ENCODE assay signal across 8 cellular contexts in genomic region chr7:124152859-124153692, GRCh38.
DNase-seq lines count a peak whose midpoint lies in the region; ATAC-seq and TF ChIP-seq lines count a peak whose summit lies in the region.

No MANE protein-coding gene starts in this region.

- peaks cover 0 to 5% (median 0%) of the 10 kb centered on the region in 5 donors for H3K9me3 Mint-ChIP-seq in CD8-positive, alpha-beta memory T cell
- no peaks in the 10 kb centered on the region for H3K9me3 Mint-ChIP-seq in activated CD8-positive, alpha-beta T cell treated with anti-CD3 and anti-CD28 coated beads for 36 hours

- intact Hi-C loops in activated CD8-positive, alpha-beta T cell treated with anti-CD3 and anti-CD28 coated beads for 36 hours (cut with micrococcal nuclease) = no loop called here

- no peaks in the 10 kb centered on the region for H3K4me1 Mint-ChIP-seq in CD8-positive, alpha-beta memory T cell
- H3K4me1 Mint-ChIP-seq in activated CD8-positive, alpha-beta T cell treated with anti-CD3 and anti-CD28 coated beads for 36 hours (ENCODE audit: low read depth) = no peaks in the 10 kb centered on the region

- H3K36me3 Mint-ChIP-seq in CD8-positive, alpha-beta memory T cell = no peaks in the 10 kb centered on the region
- H3K36me3 Mint-ChIP-seq in activated CD8-positive, alpha-beta T cell treated with anti-CD3 and anti-CD28 coated beads for 36 hours (ENCODE audit: low read depth) = no peaks in the 10 kb centered on the region

- no peaks in the 10 kb centered on the region for H3K9me3 ChIP-seq in CD8-positive, alpha-beta memory T cell (ENCODE audit: low read length)

- H3K4me1 ChIP-seq in CD8-positive, alpha-beta memory T cell (ENCODE audit: insufficient read depth, low read length) = no peaks in the 10 kb centered on the region

- CTCF ChIA-PET in CD8-positive, alpha-beta memory T cell (lab: Charles Lee) = no interaction called here
- CTCF ChIA-PET in activated CD8-positive, alpha-beta T cell treated with anti-CD3 and anti-CD28 coated beads for 36 hours (lab: Charles Lee) = no interaction called here

- TF ChIP-seq EP300 in Ishikawa (IDR thresholded peaks at IDR 0.05; ENCODE audit: borderline replicate concordance) = no peak

- POLR2A ChIA-PET in CD8-positive, alpha-beta memory T cell (lab: Charles Lee) = no interaction called here
- POLR2A ChIA-PET in activated CD8-positive, alpha-beta T cell treated with anti-CD3 and anti-CD28 coated beads for 36 hours (lab: Charles Lee) = no interaction called here

- H3K27ac Mint-ChIP-seq in CD8-positive, alpha-beta memory T cell = no peak overlapping the region
- no peak overlapping the region for H3K27ac Mint-ChIP-seq in activated CD8-positive, alpha-beta T cell treated with anti-CD3 and anti-CD28 coated beads for 36 hours

- H3K27me3 Mint-ChIP-seq in CD8-positive, alpha-beta memory T cell = no peaks in the 10 kb centered on the region
- H3K27me3 Mint-ChIP-seq in activated CD8-positive, alpha-beta T cell treated with anti-CD3 and anti-CD28 coated beads for 36 hours = peaks cover 2% of the 10 kb centered on the region

- DNase-seq in A172 (ENCODE audit: low spot score) (peak; percentile 53), left kidney (ENCODE audit: low read depth, low spot score) (peak; percentile 55)
- DNase-seq in CD8-positive, alpha-beta memory T cell = no peak
- DNase-seq in activated CD8-positive, alpha-beta T cell treated with anti-CD3 and anti-CD28 coated beads for 36 hours = no peak

- TF ChIP-seq RAD21 in Ishikawa (IDR thresholded peaks at IDR 0.05; ENCODE audit: low read depth) = peak; percentile 45

- H3K27me3 ChIP-seq in CD8-positive, alpha-beta memory T cell (ENCODE audit: insufficient read depth, low read length, poor library complexity, severe bottlenecking) = no peaks in the 10 kb centered on the region

- H3K4me3 Mint-ChIP-seq in CD8-positive, alpha-beta memory T cell = no peak overlapping the region
- H3K4me3 Mint-ChIP-seq in activated CD8-positive, alpha-beta T cell treated with anti-CD3 and anti-CD28 coated beads for 36 hours = no peak overlapping the region

- H3K4me3 ChIP-seq in CD8-positive, alpha-beta memory T cell (ENCODE audit: low read length) = no peak overlapping the region

- ATAC-seq in GM18519 (IDR thresholded peaks at IDR 0.05; ENCODE audit: low FRiP score, unreplicated experiment) (peak; percentile 46), HG03520 (IDR thresholded peaks at IDR 0.05; ENCODE audit: unreplicated experiment) (no peak)
- no peak for ATAC-seq in activated CD8-positive, alpha-beta T cell treated with anti-CD3 and anti-CD28 coated beads for 36 hours

- H3K36me3 ChIP-seq in CD8-positive, alpha-beta memory T cell (ENCODE audit: insufficient read depth, low read length) = no peaks in the 10 kb centered on the region

- TF ChIP-seq CTCF in VCaP (conservative IDR thresholded peaks at IDR 0.05) = peak; percentile 76
- no peak for TF ChIP-seq CTCF in activated CD8-positive, alpha-beta T cell treated with anti-CD3 and anti-CD28 coated beads for 36 hours (IDR thresholded peaks at IDR 0.05)

- no peak overlapping the region for H3K27ac ChIP-seq in VCaP
- H3K27ac ChIP-seq in CD8-positive, alpha-beta memory T cell (ENCODE audit: low read depth, low read length) = no peak overlapping the region

TF ChIP-seq in Ishikawa, 13 proteins besides CTCF, POLR2A, EP300 and RAD21:
- TF ChIP-seq NFIC (IDR thresholded peaks at IDR 0.05) (no peak), YY1 (IDR thresholded peaks at IDR 0.05; ENCODE audit: low read depth) (no peak), TAF1 (IDR thresholded peaks at IDR 0.05; ENCODE audit: low read depth) (no peak), CREB1 (IDR thresholded peaks at IDR 0.05; ENCODE audit: low read depth) (no peak), FOXM1 (IDR thresholded peaks at IDR 0.05; ENCODE audit: borderline replicate concordance, low read depth) (no peak), MAX (IDR thresholded peaks at IDR 0.05) (no peak), USF1 (IDR thresholded peaks at IDR 0.05) (no peak), ZBTB7A (IDR thresholded peaks at IDR 0.05; ENCODE audit: low read depth) (no peak), TEAD4 (IDR thresholded peaks at IDR 0.05) (no peak), EGR1 (IDR thresholded peaks at IDR 0.05) (no peak), CEBPB (IDR thresholded peaks at IDR 0.05) (no peak), TCF12 (IDR thresholded peaks at IDR 0.05; ENCODE audit: low read depth) (no peak), REST (IDR thresholded peaks at IDR 0.05; ENCODE audit: low read depth) (no peak)

Comparison
In these comparisons a context has a peak if more than half of its experiments do, and no peak if none do; other contexts are left out.
1. DNase-seq: peak in A172 (single experiment) and left kidney (single experiment); none in CD8-positive, alpha-beta memory T cell (0 of 5) and activated CD8-positive, alpha-beta T cell treated with anti-CD3 and anti-CD28 coated beads for 36 hours (single experiment).